In the genomic region with DNA sequence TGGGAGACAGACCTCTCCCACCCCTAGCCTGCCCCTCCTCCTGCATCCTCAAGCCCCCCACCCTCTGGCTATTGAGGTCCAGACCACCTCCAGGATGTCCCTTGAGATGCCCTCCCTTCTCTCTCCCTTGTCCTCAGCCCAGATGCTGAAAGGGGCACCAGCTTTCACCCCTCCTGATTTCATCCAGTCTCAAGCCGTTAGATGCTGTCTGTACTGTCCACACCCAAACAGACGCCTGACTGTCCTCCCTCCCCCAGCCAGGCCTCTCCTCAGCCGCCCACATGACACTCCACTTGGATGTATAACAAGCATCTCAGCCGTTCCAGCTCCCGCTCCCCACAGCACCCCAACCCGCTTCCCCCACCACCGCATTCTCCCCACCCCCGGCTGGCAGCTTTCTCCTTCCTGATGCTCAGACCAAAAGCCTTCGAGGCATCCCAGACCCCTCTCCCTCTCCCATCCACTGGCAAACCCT, we compare ENCODE assay signal across 1 cellular context.
TF ChIP-seq lines count a peak whose summit lies in the region.

No MANE protein-coding gene starts in this region.

TF ChIP-seq in SK-N-SH treated with all-trans-retinoic acid at 6 μM for 48 hours, 23 proteins besides CTCF, POLR2A, EP300 and RAD21 (continued from another document):
- TF ChIP-seq, protein P1, sequence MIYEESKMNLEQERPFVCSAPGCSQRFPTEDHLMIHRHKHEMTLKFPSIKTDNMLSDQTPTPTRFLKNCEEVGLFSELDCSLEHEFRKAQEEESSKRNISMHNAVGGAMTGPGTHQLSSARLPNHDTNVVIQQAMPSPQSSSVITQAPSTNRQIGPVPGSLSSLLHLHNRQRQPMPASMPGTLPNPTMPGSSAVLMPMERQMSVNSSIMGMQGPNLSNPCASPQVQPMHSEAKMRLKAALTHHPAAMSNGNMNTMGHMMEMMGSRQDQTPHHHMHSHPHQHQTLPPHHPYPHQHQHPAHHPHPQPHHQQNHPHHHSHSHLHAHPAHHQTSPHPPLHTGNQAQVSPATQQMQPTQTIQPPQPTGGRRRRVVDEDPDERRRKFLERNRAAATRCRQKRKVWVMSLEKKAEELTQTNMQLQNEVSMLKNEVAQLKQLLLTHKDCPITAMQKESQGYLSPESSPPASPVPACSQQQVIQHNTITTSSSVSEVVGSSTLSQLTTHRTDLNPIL (CRISPR knock-in tag; IDR thresholded peaks at IDR 0.05; ENCODE audit: low read depth) = no peak
- no peak for TF ChIP-seq TOX (CRISPR knock-in tag; IDR thresholded peaks at IDR 0.05; ENCODE audit: borderline replicate concordance)
